8 cellular contexts compared by ENCODE assay signal in genomic region chr4:176792348-176793059, GRCh38. TPM values are rescaled to one million over a fixed set of nuclear protein-coding genes. Genes with fewer than 3 reads are reported as not detected.
DNase-seq lines count a peak whose midpoint lies in the region; ATAC-seq and TF ChIP-seq lines count a peak whose summit lies in the region.

Gene VEGFC (minus strand): TSS chr4:176792922. CDS start chr4:176792311, 611 bp downstream.

- H3K4me3 ChIP-seq in Panc1 (ENCODE audit: low read depth in 2 of 2, low read length in 2 of 2) (peak within 1 kb of the TSS; percentile 63 to 95), cardiac fibroblast (replicated peaks in 1 of 2; ENCODE audit: low read depth in 2 of 2, low read length in 2 of 2) (peak within 1 kb of the TSS; percentile 81 to 85), smooth muscle cell (peak within 1 kb of the TSS; percentile 88)
- H3K4me3 ChIP-seq in effector memory CD4-positive, alpha-beta T cell (ENCODE audit: insufficient read depth, low read depth, low read length, poor library complexity, severe bottlenecking) = no peak within 1 kb of the TSS

- DNase-seq in AG20443 (ENCODE audit: low spot score) (peak; percentile 85), Panc1 (ENCODE audit: low read depth, low spot score) (no peak), cardiac fibroblast (ENCODE audit: low read depth in 2 of 2) (peak; percentile 77 to 79), islet precursor cell (peak; percentile 77), smooth muscle cell (lab: John Stamatoyannopoulos, UW; ENCODE audit: unreplicated experiment) (peak; percentile 50)
- DNase-seq in effector memory CD4-positive, alpha-beta T cell = no peak

- TF ChIP-seq CTCF in Panc1 (IDR thresholded peaks at IDR 0.05) (peak; percentile 32; the same call in 1 of the 2 replicates), cardiac fibroblast (IDR thresholded peaks at IDR 0.05; ENCODE audit: low read depth, low read length) (no peak), smooth muscle cell (IDR thresholded peaks at IDR 0.05; ENCODE audit: borderline replicate concordance, insufficient read depth, poor library complexity, severe bottlenecking) (no peak)

- in situ Hi-C loops in Panc1 (cut with HindIII; ENCODE audit: low pct_unique_long_range_greater_than_20kb, low sequenced_read_pairs) = no loop called here

- WGBS in smooth muscle cell (ENCODE audit: low lambda C conversion rate) = 0% methylated on average over 15 of the region's 89 CpGs

- H3K9me3 ChIP-seq in Panc1 (ENCODE audit: control insufficient read depth, insufficient read depth, low read depth, low read length) (no peaks in the 10 kb centered on the region), smooth muscle cell (replicated peaks; ENCODE audit: low read depth) (no peaks in the 10 kb centered on the region)
- no peaks in the 10 kb centered on the region for H3K9me3 ChIP-seq in effector memory CD4-positive, alpha-beta T cell (ENCODE audit: control insufficient read depth, low read length)

- peaks cover 38% of the 10 kb centered on the region for H3K79me2 ChIP-seq in smooth muscle cell (ENCODE audit: low read depth)

- CTCF ChIA-PET in Panc1 (lab: Charles Lee) = interaction anchor here (1.6 kb wide), 1 partner anchor 255 kb away, joined by 3 read pairs; no protein-coding TSS in a partner anchor

- H3K9ac ChIP-seq in smooth muscle cell (ENCODE audit: low read depth) = peak within 1 kb of the TSS; percentile 74

- POLR2A ChIA-PET in Panc1 (lab: Charles Lee) = no interaction called here

- H3K27ac ChIP-seq in Panc1 (ENCODE audit: low read length) (peak within 1 kb of the TSS; percentile 92), smooth muscle cell (ENCODE audit: low read depth) (peak within 1 kb of the TSS; percentile 61)
- H3K27ac ChIP-seq in effector memory CD4-positive, alpha-beta T cell (ENCODE audit: insufficient read depth, low read length, poor library complexity, severe bottlenecking) = no peak within 1 kb of the TSS

- intact Hi-C loops in Panc1 (cut with micrococcal nuclease; ENCODE audit: unreplicated experiment) = loop anchor here (5.0 kb wide), 2 partner anchors 90 to 110 kb away; no protein-coding TSS in a partner anchor

- no TSS peak for BruUV-seq in Panc1 (replicated peaks; lab: Mats Ljungman, UMichigan)

- peak within 1 kb of the TSS; percentile 93 for H2AFZ ChIP-seq in smooth muscle cell (ENCODE audit: low read depth)

- H3K36me3 ChIP-seq in Panc1 (ENCODE audit: control insufficient read depth, insufficient read depth, low read length) (no peaks in the 10 kb centered on the region), smooth muscle cell (ENCODE audit: low read depth) (no peaks in the 10 kb centered on the region)
- H3K36me3 ChIP-seq in effector memory CD4-positive, alpha-beta T cell (ENCODE audit: control insufficient read depth, insufficient read depth, low read length) = no peaks in the 10 kb centered on the region

- H3K4me1 ChIP-seq in Panc1 (ENCODE audit: control insufficient read depth, insufficient read depth, low read length) (peaks cover 13% of the 10 kb centered on the region), smooth muscle cell (ENCODE audit: low read depth) (peaks cover 12% of the 10 kb centered on the region)
- no peaks in the 10 kb centered on the region for H3K4me1 ChIP-seq in effector memory CD4-positive, alpha-beta T cell (ENCODE audit: control insufficient read depth, insufficient read depth, low read length, poor library complexity, severe bottlenecking)

- ATAC-seq in GM18873 (IDR thresholded peaks at IDR 0.05; ENCODE audit: low FRiP score, unreplicated experiment) = peak; percentile 52
- ATAC-seq in HG03066 (IDR thresholded peaks at IDR 0.05; ENCODE audit: low read depth, unreplicated experiment) = peak; percentile 72
- peak; percentile 82 for ATAC-seq in Panc1

- peak within 1 kb of the TSS; percentile 90 for H3K4me2 ChIP-seq in smooth muscle cell

- peaks cover 7% of the 10 kb centered on the region for H3F3A ChIP-seq in smooth muscle cell (ENCODE audit: low read depth)

- no peaks in the 10 kb centered on the region for H3K27me3 ChIP-seq in Panc1 (ENCODE audit: control insufficient read depth, insufficient read depth, low read length)
- H3K27me3 ChIP-seq in smooth muscle cell (ENCODE audit: low read depth) = no peaks in the 10 kb centered on the region
- no peaks in the 10 kb centered on the region for H3K27me3 ChIP-seq in effector memory CD4-positive, alpha-beta T cell (replicated peaks; ENCODE audit: control insufficient read depth, insufficient read depth, low read length, poor library complexity, severe bottlenecking)

- no peaks in the 10 kb centered on the region for H4K20me1 ChIP-seq in smooth muscle cell (ENCODE audit: low read depth)

RNA-seq across cellular contexts. Expression of gene VEGFC, which starts in this region (rescaled TPM):
- 15.7 TPM for total RNA-seq in Panc1 (2021; ENCODE audit: unreplicated experiment)
- 7.1 TPM for polyA plus RNA-seq in Panc1 (2012; ENCODE audit: insufficient read length)
- 23.2 and 26.6 TPM in 2 replicates for total RNA-seq in smooth muscle cell
- 24.5 and 30.0 TPM in 2 replicates for polyA plus RNA-seq in smooth muscle cell

Comparison
In these comparisons a context has a peak if more than half of its experiments do, and no peak if none do; other contexts are left out.
1. DNase-seq: peak in AG20443 (single experiment), cardiac fibroblast (2 of 2), islet precursor cell (single experiment) and smooth muscle cell (single experiment); none in Panc1 (single experiment) and effector memory CD4-positive, alpha-beta T cell (0 of 3).
2. Peak in every context shown above with its lines, with median percentiles within 50 percentile points of each other: ATAC-seq.